ENCODE assay signal across 15 cellular contexts in genomic region chr18:49073431-49073830, GRCh38.
"Had no signal": no experiment of that assay in that cellular context is flagged by ENCODE, and none has a peak within 500 bp of the region (broad histone marks: within the 10 kb centered on the region; RNA-seq: fewer than 3 reads in every experiment).

No MANE protein-coding gene starts in this region.

- H3K9me3 ChIP-seq: esophagus squamous epithelium, left lung, right atrium auricular region had no signal

- DNase-seq: activated CD4-positive, alpha-beta T cell treated with anti-CD3 and anti-CD28 coated beads, Interleukin-2, amount 50 U/mL, for 4 hours; activated CD4-positive, CD25-positive, alpha-beta regulatory T cell treated with anti-CD3 and anti-CD28 coated beads, Interleukin-2, amount 50 U/mL, for 72 hours; activated effector memory CD4-positive, alpha-beta T cell treated with anti-CD3 and anti-CD28 coated beads, Interleukin-2, amount 50 U/mL, for 16 hours; amygdala; effector CD8-positive, alpha-beta T cell; esophagus squamous epithelium; hippocampal formation; kidney; left lung; nucleus accumbens; small intestine; stimulated activated CD4-positive, alpha-beta T cell treated with anti-CD3 and anti-CD28 coated beads, Interleukin-4, amount 100 ng/mL, for 4 hours; stimulated activated CD8-positive, alpha-beta memory T cell treated with anti-CD3 and anti-CD28 coated beads, Interleukin-4, amount 100 ng/mL, for 48 hours; stimulated activated naive CD4-positive, alpha-beta T cell treated with Interleukin-2 at 50 U/mL for 16 hours had no signal

- H3K27ac ChIP-seq: esophagus squamous epithelium had no signal

- H3K4me3 ChIP-seq: esophagus squamous epithelium, left lung had no signal

- H3K27me3 ChIP-seq: esophagus squamous epithelium, left lung, right atrium auricular region had no signal

- H3K36me3 ChIP-seq: esophagus squamous epithelium, left lung, right atrium auricular region had no signal
